1 cellular context compared by ENCODE assay signal in genomic region chr2:176960736-176961135, GRCh38.
A peak's percentile ranks its signal among the peaks of the same experiment; 100 is the strongest.
TF ChIP-seq lines count a peak whose summit lies in the region.

No MANE protein-coding gene starts in this region.

TF ChIP-seq in H1, 55 proteins besides CTCF, POLR2A, EP300 and RAD21:
- TF ChIP-seq SP2 (IDR thresholded peaks at IDR 0.05; ENCODE audit: low read length) (no peak), USF2 (IDR thresholded peaks at IDR 0.05; ENCODE audit: low read length) (peak; percentile 52; the same call in 1 of the 2 replicates)
TF ChIP-seq in H1: peak in this region for 1.
